1 cellular context compared by ENCODE assay signal in the genomic region with DNA sequence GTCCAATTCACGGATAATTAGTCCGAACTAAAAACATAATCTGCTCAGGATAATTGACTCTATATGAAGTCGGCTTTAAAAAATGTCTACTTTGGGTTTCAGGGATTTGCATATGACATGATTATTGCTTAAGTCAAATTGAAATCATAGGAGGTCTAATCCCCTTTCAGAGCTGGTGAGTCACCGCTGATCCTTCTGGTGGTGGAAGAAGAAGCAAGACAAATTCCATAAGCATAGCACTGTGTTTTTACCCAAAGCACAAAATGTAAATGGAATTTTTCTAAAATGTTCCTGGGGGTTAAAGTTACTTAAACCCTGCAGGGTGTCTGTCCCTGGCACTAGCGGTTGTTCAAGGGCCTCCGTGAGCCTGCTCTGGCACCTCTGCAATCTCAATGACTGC.
A peak's percentile ranks its signal among the peaks of the same experiment; 100 is the strongest.
TF ChIP-seq lines count a peak whose summit lies in the region.

No MANE protein-coding gene starts in this region.

TF ChIP-seq in IMR-90, 13 proteins besides CTCF, POLR2A, EP300 and RAD21 (continued from another document):
- no peak for TF ChIP-seq USF2 (IDR thresholded peaks at IDR 0.05; ENCODE audit: low read depth, low read length)
- peak; percentile 45; the same call in 1 of the 2 replicates for TF ChIP-seq CEBPB (IDR thresholded peaks at IDR 0.05; ENCODE audit: low read depth, low read length)
